1 cellular context compared by ENCODE assay signal in genomic region chr10:67884313-67884841, GRCh38.
A peak's percentile ranks its signal among the peaks of the same experiment; 100 is the strongest.
TF ChIP-seq lines count a peak whose summit lies in the region.

SIRT1 (plus strand) TSS chr10:67884656; CDS start chr10:67884722, 66 bp downstream.

TF ChIP-seq in GM12878, 131 proteins besides CTCF, POLR2A, EP300 and RAD21 (continued from another document):
- TF ChIP-seq, protein P1, sequence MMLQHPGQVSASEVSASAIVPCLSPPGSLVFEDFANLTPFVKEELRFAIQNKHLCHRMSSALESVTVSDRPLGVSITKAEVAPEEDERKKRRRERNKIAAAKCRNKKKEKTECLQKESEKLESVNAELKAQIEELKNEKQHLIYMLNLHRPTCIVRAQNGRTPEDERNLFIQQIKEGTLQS (IDR thresholded peaks at IDR 0.05; ENCODE audit: borderline replicate concordance, extremely low read depth, low read depth, low read length): peak; percentile 93
- peak; percentile 74; the same call in 1 of the 2 replicates for TF ChIP-seq ZNF217 (IDR thresholded peaks at IDR 0.05)
- TF ChIP-seq DPF2 (IDR thresholded peaks at IDR 0.05): 0 out of 2 replicates have a peak, but pooled peaks have one; percentile 85
- TF ChIP-seq NFYA (IDR thresholded peaks at IDR 0.05; ENCODE audit: borderline replicate concordance, low read depth, low read length): no peak
- TF ChIP-seq PBX3 (IDR thresholded peaks at IDR 0.05; ENCODE audit: insufficient replicate concordance, low read depth, low read length): no peak
- TF ChIP-seq IKZF1 (conservative IDR thresholded peaks at IDR 0.05): peak; percentile 78
- peak; percentile 75; the same call in 1 of the 2 replicates for TF ChIP-seq TCF12 (IDR thresholded peaks at IDR 0.05; ENCODE audit: low read depth, low read length)
- peak; percentile 85 for TF ChIP-seq NKRF (conservative IDR thresholded peaks at IDR 0.05)
- peak; percentile 94 for TF ChIP-seq YY1 (IDR thresholded peaks at IDR 0.05; ENCODE audit: low read depth, low read length)
- TF ChIP-seq POLR2AphosphoS5 (IDR thresholded peaks at IDR 0.05; ENCODE audit: low read length): peak; percentile 93
